Comparison of ENCODE assay signal across 1 cellular context in genomic region chr20:50296450-50297375, GRCh38.
A peak's percentile ranks its signal among the peaks of the same experiment; 100 is the strongest.
TF ChIP-seq lines count a peak whose summit lies in the region.

No MANE protein-coding gene starts in this region.

TF ChIP-seq in HepG2, 621 proteins besides CTCF, POLR2A, EP300 and RAD21 (continued from another document and continues in another):
- TF ChIP-seq, protein P1, sequence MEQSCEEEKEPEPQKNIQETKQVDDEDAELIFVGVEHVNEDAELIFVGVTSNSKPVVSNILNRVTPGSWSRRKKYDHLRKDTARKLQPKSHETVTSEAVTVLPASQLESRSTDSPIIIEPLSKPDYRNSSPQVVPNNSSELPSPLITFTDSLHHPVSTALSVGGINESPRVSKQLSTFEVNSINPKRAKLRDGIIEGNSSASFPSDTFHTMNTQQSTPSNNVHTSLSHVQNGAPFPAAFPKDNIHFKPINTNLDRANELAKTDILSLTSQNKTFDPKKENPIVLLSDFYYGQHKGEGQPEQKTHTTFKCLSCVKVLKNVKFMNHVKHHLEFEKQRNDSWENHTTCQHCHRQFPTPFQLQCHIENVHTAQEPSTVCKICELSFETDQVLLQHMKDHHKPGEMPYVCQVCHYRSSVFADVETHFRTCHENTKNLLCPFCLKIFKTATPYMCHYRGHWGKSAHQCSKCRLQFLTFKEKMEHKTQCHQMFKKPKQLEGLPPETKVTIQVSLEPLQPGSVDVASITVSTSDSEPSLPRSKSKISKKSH (CRISPR knock-in tag; IDR thresholded peaks at IDR 0.05; ENCODE audit: borderline replicate concordance), result 0 out of 2 replicates have a peak, but pooled peaks have one; percentile 2
- no peak for TF ChIP-seq CSRNP2 (CRISPR knock-in tag; conservative IDR thresholded peaks at IDR 0.05; ENCODE audit: low read depth)
- TF ChIP-seq ZNF253 (CRISPR knock-in tag; IDR thresholded peaks at IDR 0.05; ENCODE audit: borderline replicate concordance), result no peak
- TF ChIP-seq ZNF556 (CRISPR knock-in tag; IDR thresholded peaks at IDR 0.05; ENCODE audit: borderline replicate concordance), result peak; percentile 41; the same call in 1 of the 2 replicates
- TF ChIP-seq, protein P2, sequence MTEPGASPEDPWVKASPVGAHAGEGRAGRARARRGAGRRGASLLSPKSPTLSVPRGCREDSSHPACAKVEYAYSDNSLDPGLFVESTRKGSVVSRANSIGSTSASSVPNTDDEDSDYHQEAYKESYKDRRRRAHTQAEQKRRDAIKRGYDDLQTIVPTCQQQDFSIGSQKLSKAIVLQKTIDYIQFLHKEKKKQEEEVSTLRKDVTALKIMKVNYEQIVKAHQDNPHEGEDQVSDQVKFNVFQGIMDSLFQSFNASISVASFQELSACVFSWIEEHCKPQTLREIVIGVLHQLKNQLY (CRISPR knock-in tag; IDR thresholded peaks at IDR 0.05), result no peak
- TF ChIP-seq ZZZ3 (CRISPR knock-in tag; IDR thresholded peaks at IDR 0.05; ENCODE audit: borderline replicate concordance), result 0 out of 2 replicates have a peak, but pooled peaks have one; percentile 55
- no peak for TF ChIP-seq TCF12 (IDR thresholded peaks at IDR 0.05)
- TF ChIP-seq TCF12 (CRISPR knock-in tag; IDR thresholded peaks at IDR 0.05), result no peak
- TF ChIP-seq, protein P3, sequence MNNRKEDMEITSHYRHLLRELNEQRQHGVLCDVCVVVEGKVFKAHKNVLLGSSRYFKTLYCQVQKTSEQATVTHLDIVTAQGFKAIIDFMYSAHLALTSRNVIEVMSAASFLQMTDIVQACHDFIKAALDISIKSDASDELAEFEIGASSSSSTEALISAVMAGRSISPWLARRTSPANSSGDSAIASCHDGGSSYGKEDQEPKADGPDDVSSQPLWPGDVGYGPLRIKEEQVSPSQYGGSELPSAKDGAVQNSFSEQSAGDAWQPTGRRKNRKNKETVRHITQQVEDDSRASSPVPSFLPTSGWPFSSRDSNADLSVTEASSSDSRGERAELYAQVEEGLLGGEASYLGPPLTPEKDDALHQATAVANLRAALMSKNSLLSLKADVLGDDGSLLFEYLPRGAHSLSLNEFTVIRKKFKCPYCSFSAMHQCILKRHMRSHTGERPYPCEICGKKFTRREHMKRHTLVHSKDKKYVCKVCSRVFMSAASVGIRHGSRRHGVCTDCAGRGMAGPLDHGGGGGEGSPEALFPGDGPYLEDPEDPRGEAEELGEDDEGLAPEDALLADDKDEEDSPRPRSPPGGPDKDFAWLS (CRISPR knock-in tag; IDR thresholded peaks at IDR 0.05; ENCODE audit: borderline replicate concordance), result no peak
- TF ChIP-seq ZNF660 (CRISPR knock-in tag; IDR thresholded peaks at IDR 0.05; ENCODE audit: borderline replicate concordance, low read depth), result no peak
- TF ChIP-seq SMARCC2 (IDR thresholded peaks at IDR 0.05), result no peak
- TF ChIP-seq, protein P4, sequence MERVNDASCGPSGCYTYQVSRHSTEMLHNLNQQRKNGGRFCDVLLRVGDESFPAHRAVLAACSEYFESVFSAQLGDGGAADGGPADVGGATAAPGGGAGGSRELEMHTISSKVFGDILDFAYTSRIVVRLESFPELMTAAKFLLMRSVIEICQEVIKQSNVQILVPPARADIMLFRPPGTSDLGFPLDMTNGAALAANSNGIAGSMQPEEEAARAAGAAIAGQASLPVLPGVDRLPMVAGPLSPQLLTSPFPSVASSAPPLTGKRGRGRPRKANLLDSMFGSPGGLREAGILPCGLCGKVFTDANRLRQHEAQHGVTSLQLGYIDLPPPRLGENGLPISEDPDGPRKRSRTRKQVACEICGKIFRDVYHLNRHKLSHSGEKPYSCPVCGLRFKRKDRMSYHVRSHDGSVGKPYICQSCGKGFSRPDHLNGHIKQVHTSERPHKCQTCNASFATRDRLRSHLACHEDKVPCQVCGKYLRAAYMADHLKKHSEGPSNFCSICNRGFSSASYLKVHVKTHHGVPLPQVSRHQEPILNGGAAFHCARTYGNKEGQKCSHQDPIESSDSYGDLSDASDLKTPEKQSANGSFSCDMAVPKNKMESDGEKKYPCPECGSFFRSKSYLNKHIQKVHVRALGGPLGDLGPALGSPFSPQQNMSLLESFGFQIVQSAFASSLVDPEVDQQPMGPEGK (CRISPR knock-in tag; IDR thresholded peaks at IDR 0.05), result peak; percentile 69
- TF ChIP-seq BHLHE40 (IDR thresholded peaks at IDR 0.05; ENCODE audit: low read length), result 0 out of 2 replicates have a peak, but pooled peaks have one; percentile 4
- 0 out of 2 replicates have a peak, but pooled peaks have one; percentile 35 for TF ChIP-seq ZNF121 (CRISPR knock-in tag; IDR thresholded peaks at IDR 0.05)
- TF ChIP-seq, protein P5, sequence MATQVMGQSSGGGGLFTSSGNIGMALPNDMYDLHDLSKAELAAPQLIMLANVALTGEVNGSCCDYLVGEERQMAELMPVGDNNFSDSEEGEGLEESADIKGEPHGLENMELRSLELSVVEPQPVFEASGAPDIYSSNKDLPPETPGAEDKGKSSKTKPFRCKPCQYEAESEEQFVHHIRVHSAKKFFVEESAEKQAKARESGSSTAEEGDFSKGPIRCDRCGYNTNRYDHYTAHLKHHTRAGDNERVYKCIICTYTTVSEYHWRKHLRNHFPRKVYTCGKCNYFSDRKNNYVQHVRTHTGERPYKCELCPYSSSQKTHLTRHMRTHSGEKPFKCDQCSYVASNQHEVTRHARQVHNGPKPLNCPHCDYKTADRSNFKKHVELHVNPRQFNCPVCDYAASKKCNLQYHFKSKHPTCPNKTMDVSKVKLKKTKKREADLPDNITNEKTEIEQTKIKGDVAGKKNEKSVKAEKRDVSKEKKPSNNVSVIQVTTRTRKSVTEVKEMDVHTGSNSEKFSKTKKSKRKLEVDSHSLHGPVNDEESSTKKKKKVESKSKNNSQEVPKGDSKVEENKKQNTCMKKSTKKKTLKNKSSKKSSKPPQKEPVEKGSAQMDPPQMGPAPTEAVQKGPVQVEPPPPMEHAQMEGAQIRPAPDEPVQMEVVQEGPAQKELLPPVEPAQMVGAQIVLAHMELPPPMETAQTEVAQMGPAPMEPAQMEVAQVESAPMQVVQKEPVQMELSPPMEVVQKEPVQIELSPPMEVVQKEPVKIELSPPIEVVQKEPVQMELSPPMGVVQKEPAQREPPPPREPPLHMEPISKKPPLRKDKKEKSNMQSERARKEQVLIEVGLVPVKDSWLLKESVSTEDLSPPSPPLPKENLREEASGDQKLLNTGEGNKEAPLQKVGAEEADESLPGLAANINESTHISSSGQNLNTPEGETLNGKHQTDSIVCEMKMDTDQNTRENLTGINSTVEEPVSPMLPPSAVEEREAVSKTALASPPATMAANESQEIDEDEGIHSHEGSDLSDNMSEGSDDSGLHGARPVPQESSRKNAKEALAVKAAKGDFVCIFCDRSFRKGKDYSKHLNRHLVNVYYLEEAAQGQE (IDR thresholded peaks at IDR 0.05; ENCODE audit: borderline replicate concordance in 1 of 2, low read depth in 1 of 2, low read length in 2 of 2), result no peak
- TF ChIP-seq ZNF143 (CRISPR knock-in tag; IDR thresholded peaks at IDR 0.05), result no peak
- no peak for TF ChIP-seq NAIF1 (CRISPR knock-in tag; IDR thresholded peaks at IDR 0.05; ENCODE audit: borderline replicate concordance)
- no peak for TF ChIP-seq GABPA (IDR thresholded peaks at IDR 0.05; ENCODE audit: low read depth, low read length)
- TF ChIP-seq GABPA (CRISPR knock-in tag; IDR thresholded peaks at IDR 0.05; ENCODE audit: low read depth), result no peak
- peak; percentile 82 for TF ChIP-seq SALL1 (CRISPR knock-in tag; IDR thresholded peaks at IDR 0.05)
- 0 out of 2 replicates have a peak, but pooled peaks have one; percentile 60 for TF ChIP-seq AKAP8 (CRISPR knock-in tag; IDR thresholded peaks at IDR 0.05)
- no peak; the same call in 1 of the 2 replicates for TF ChIP-seq TBX2 (CRISPR knock-in tag; IDR thresholded peaks at IDR 0.05; ENCODE audit: borderline replicate concordance)
- TF ChIP-seq GATAD2A (CRISPR knock-in tag; IDR thresholded peaks at IDR 0.05), result peak; percentile 63
- 0 out of 2 replicates have a peak, but pooled peaks have one; percentile 30 for TF ChIP-seq ZNF761 (CRISPR knock-in tag; conservative IDR thresholded peaks at IDR 0.05)
- 0 out of 2 replicates have a peak, but pooled peaks have one; percentile 31 for TF ChIP-seq ZFP91 (CRISPR knock-in tag; IDR thresholded peaks at IDR 0.05; ENCODE audit: borderline replicate concordance)
- peak; percentile 35; the same call in 1 of the 2 replicates for TF ChIP-seq HIC2 (CRISPR knock-in tag; IDR thresholded peaks at IDR 0.05; ENCODE audit: low read depth)
- no peak for TF ChIP-seq NFKB2 (CRISPR knock-in tag; IDR thresholded peaks at IDR 0.05; ENCODE audit: borderline replicate concordance)
- 0 out of 2 replicates have a peak, but pooled peaks have one; percentile 23 for TF ChIP-seq ZBTB7B (CRISPR knock-in tag; IDR thresholded peaks at IDR 0.05)
- TF ChIP-seq, protein P6, sequence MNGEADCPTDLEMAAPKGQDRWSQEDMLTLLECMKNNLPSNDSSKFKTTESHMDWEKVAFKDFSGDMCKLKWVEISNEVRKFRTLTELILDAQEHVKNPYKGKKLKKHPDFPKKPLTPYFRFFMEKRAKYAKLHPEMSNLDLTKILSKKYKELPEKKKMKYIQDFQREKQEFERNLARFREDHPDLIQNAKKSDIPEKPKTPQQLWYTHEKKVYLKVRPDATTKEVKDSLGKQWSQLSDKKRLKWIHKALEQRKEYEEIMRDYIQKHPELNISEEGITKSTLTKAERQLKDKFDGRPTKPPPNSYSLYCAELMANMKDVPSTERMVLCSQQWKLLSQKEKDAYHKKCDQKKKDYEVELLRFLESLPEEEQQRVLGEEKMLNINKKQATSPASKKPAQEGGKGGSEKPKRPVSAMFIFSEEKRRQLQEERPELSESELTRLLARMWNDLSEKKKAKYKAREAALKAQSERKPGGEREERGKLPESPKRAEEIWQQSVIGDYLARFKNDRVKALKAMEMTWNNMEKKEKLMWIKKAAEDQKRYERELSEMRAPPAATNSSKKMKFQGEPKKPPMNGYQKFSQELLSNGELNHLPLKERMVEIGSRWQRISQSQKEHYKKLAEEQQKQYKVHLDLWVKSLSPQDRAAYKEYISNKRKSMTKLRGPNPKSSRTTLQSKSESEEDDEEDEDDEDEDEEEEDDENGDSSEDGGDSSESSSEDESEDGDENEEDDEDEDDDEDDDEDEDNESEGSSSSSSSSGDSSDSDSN (CRISPR knock-in tag; IDR thresholded peaks at IDR 0.05), result no peak
- no peak for TF ChIP-seq CEBPG (CRISPR knock-in tag; IDR thresholded peaks at IDR 0.05)
- TF ChIP-seq SPEN (CRISPR knock-in tag; IDR thresholded peaks at IDR 0.05; ENCODE audit: low read depth), result peak; percentile 67
- TF ChIP-seq, protein P7, sequence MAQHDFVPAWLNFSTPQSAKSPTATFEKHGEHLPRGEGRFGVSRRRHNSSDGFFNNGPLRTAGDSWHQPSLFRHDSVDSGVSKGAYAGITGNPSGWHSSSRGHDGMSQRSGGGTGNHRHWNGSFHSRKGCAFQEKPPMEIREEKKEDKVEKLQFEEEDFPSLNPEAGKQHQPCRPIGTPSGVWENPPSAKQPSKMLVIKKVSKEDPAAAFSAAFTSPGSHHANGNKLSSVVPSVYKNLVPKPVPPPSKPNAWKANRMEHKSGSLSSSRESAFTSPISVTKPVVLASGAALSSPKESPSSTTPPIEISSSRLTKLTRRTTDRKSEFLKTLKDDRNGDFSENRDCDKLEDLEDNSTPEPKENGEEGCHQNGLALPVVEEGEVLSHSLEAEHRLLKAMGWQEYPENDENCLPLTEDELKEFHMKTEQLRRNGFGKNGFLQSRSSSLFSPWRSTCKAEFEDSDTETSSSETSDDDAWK (CRISPR knock-in tag; IDR thresholded peaks at IDR 0.05), result no peak
- no peak for TF ChIP-seq TFDP2 (CRISPR knock-in tag; IDR thresholded peaks at IDR 0.05)
- no peak for TF ChIP-seq SSRP1 (CRISPR knock-in tag; IDR thresholded peaks at IDR 0.05)
- TF ChIP-seq GATA4 (IDR thresholded peaks at IDR 0.05; ENCODE audit: borderline replicate concordance, low read depth), result no peak
- TF ChIP-seq ZNF296 (CRISPR knock-in tag; conservative IDR thresholded peaks at IDR 0.05), result no peak
- TF ChIP-seq ZNF333 (CRISPR knock-in tag; IDR thresholded peaks at IDR 0.05; ENCODE audit: borderline replicate concordance), result 0 out of 2 replicates have a peak, but pooled peaks have one; percentile 13
- TF ChIP-seq MTF2 (CRISPR knock-in tag; IDR thresholded peaks at IDR 0.05; ENCODE audit: borderline replicate concordance), result no peak
- no peak for TF ChIP-seq ZNF768 (CRISPR knock-in tag; IDR thresholded peaks at IDR 0.05)
- TF ChIP-seq KDM6A (CRISPR knock-in tag; IDR thresholded peaks at IDR 0.05; ENCODE audit: low read depth), result no peak
- TF ChIP-seq HNRNPH1 (optimal IDR thresholded peaks at IDR 0.05; ENCODE audit: low read depth, low read length), result no peak
